In the genomic region with DNA sequence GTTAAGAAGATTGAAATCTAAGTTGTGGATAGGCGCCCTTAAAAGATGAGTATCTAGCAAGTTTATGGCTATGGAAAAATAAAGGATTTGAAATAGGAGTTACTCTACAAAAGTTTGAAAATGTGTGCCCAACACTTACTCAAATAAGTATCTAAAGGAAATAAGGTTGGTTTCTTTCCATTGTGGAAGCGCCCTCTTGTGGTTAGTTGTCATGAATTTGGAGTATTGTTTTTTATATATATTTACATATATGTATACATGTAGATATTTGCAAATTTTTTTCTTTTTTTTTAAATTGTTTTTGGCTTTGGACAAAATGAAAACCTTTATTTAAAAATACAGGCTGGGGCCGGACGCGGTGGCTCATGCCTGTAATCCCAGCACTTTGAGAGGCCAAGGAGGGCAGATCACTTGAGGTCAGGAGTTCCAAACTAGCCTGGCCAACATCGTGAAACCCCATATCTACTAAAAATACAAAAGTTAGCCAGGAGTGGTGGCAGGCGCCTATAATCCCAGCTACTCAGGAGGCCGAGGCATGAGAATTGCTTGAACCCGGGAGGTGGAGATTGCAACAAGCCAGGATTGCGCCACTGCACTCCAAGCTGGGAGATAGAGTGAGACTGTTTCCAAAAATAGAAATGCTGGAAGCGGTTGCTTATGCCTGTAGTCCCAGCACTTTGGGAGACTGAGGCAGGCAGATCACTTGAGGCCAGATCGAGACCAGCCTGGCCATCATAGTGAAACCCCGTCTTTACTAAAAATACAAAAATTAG, we compare ENCODE assay signal across 7 cellular contexts. TPM values are rescaled to one million over a fixed set of nuclear protein-coding genes. Genes with fewer than 3 reads are reported as not detected.
A peak's percentile ranks its signal among the peaks of the same experiment; 100 is the strongest.
DNase-seq lines count a peak whose midpoint lies in the region; ATAC-seq, FAIRE-seq and TF ChIP-seq lines count a peak whose summit lies in the region.

No MANE protein-coding gene starts in this region.

- DNase-seq in DMS153 (lab: John Stamatoyannopoulos, UW) (peak; percentile 15), HT-29 (ENCODE audit: low spot score) (peak; percentile 72), RWPE1 (ENCODE audit: low spot score) (peak; percentile 20), bronchial epithelial cell (ENCODE audit: low read depth) (peak; percentile 56), HepG2 (ENCODE audit: low spot score) (peak; percentile 62), superior temporal gyrus (ENCODE audit: extremely low spot score) (peak; percentile 90), HPDE6-E6E7 (ENCODE audit: extremely low spot score) (no peak)

- TF ChIP-seq EP300 in HepG2 (IDR thresholded peaks at IDR 0.05; ENCODE audit: low read depth in 2 of 2, low read length in 2 of 2) (no peak), HepG2 (CRISPR knock-in tag; IDR thresholded peaks at IDR 0.05; ENCODE audit: borderline replicate concordance) (no peak)

- no peak for FAIRE-seq in bronchial epithelial cell (lab: Jason Lieb, UNC)
- FAIRE-seq in HepG2 (lab: Jason Lieb, UNC): no peak

- H3K27ac ChIP-seq in RWPE1 (peak overlapping the region; percentile 53), HepG2 (ENCODE audit: extremely low read length, insufficient read depth, low read length) (no peak overlapping the region)

- H3K36me3 ChIP-seq in bronchial epithelial cell (ENCODE audit: control insufficient read depth, insufficient read depth, low read length) (no peaks in the 10 kb centered on the region), HepG2 (replicated peaks in 1 of 2; ENCODE audit: control insufficient read depth in 1 of 2, insufficient read depth in 2 of 2, low read length in 2 of 2) (peaks cover 4 to 21% of the 10 kb centered on the region in 2 experiments)

- POLR2A ChIA-PET in RWPE1 (lab: Yijun Ruan, JAX; ENCODE audit: low non-redundant PET): no interaction called here
- POLR2A ChIA-PET in HepG2 (lab: Yijun Ruan, JAX): interaction anchor here (1.2 to 1.5 kb wide), 2 partner anchors 101 to 154 kb away, joined by 3 read pairs; no protein-coding TSS in a partner anchor

- CTCF ChIA-PET in RWPE1 (lab: Yijun Ruan, JAX) (interaction anchor here (0.6 to 1.4 kb wide), 5 partner anchors 58 to 578 kb away, joined by 3 to 5 read pairs (median 4); no protein-coding TSS in a partner anchor), HepG2 (lab: Yijun Ruan, JAX; ENCODE audit: low intra/inter-chr PET ratio, low total read pairs) (interaction anchor here (1.1 to 3.7 kb wide), 2 partner anchors 137 to 440 kb away, joined by 4 to 44 read pairs; no protein-coding TSS in a partner anchor)

- H3K9me3 ChIP-seq in HepG2 (ENCODE audit: low read length): no peaks in the 10 kb centered on the region

- in situ Hi-C loops in HepG2 (cut with HindIII; ENCODE audit: extremely low pct_ligation_motif_present, low pct_unique_long_range_greater_than_20kb): loop anchor here (5.0 kb wide), 1 partner anchor 135 kb away; no protein-coding TSS in a partner anchor

- H3K4me3 ChIP-seq in bronchial epithelial cell (ENCODE audit: low read depth, low read length) (no peak overlapping the region), HepG2 (replicated peaks in 1 of 3; ENCODE audit: insufficient read depth in 1 of 3, low read depth in 2 of 3, low read length in 3 of 3) (no peak overlapping the region)

- H3K27me3 ChIP-seq in bronchial epithelial cell (ENCODE audit: control insufficient read depth, insufficient read depth, low read length) (no peaks in the 10 kb centered on the region), HepG2 (ENCODE audit: control insufficient read depth in 1 of 2, insufficient read depth in 2 of 2, low read length in 2 of 2) (no peaks in the 10 kb centered on the region)

- peak; percentile 69 for TF ChIP-seq CTCF in RWPE1 (conservative IDR thresholded peaks at IDR 0.05; ENCODE audit: low read depth)
- TF ChIP-seq CTCF in bronchial epithelial cell (IDR thresholded peaks at IDR 0.05; ENCODE audit: insufficient read depth, low read length, severe bottlenecking): no peak
- TF ChIP-seq CTCF in HepG2 (CRISPR knock-in tag; IDR thresholded peaks at IDR 0.05): peak; percentile 55

- peak; percentile 29; the same call in 1 of the 2 replicates for TF ChIP-seq RAD21 in HepG2 (CRISPR knock-in tag; IDR thresholded peaks at IDR 0.05)

- H3K79me2 ChIP-seq in HepG2 (ENCODE audit: insufficient read depth, low read length): no peaks in the 10 kb centered on the region

- no peak overlapping the region for H3K9ac ChIP-seq in HepG2 (ENCODE audit: insufficient read depth, low read depth, low read length)

- no peak for TF ChIP-seq POLR2A in HepG2 (IDR thresholded peaks at IDR 0.05; ENCODE audit: insufficient read depth in 1 of 2, low read depth in 2 of 2, low read length in 2 of 2)

- intact Hi-C loops in HepG2 (cut with micrococcal nuclease; ENCODE audit: unreplicated experiment): loop anchor here (1.0 to 2.0 kb wide), 2 partner anchors 100 to 137 kb away; partner anchors contain the start of gene SNTB2

- no peak overlapping the region for H3K4me2 ChIP-seq in HepG2 (ENCODE audit: low read depth, low read length)

- 85% methylated on average over 13 of the region's 13 CpGs for WGBS in HepG2 (ENCODE audit: low lambda C conversion rate)

- ATAC-seq in HepG2: no peak

- BruUV-seq in HepG2 (replicated peaks; lab: Mats Ljungman, UMichigan): no TSS peak

- H3K4me1 ChIP-seq in HepG2 (ENCODE audit: insufficient read depth, low read length): peaks cover 8% of the 10 kb centered on the region; the same call in 1 of the 2 replicates

- H2AFZ ChIP-seq in HepG2 (ENCODE audit: low read length): no peak overlapping the region

- no peaks in the 10 kb centered on the region for H4K20me1 ChIP-seq in HepG2 (ENCODE audit: insufficient read depth, low read length)

RNA-seq across cellular contexts. Expression of gene VPS4A, which starts 24.0 kb away (rescaled TPM):
- 24.5 and 33.3 TPM in 2 replicates for total RNA-seq in HT-29 (2014; rRNA removed; shearing (Covaris generic))
- total RNA-seq in bronchial epithelial cell (41.9 and 45.6 TPM in 2 replicates), HepG2 (2016; rRNA removed; fragmentation: Illumina TruSeq; extraction: Trizol) (21.0 and 27.9 TPM in 2 replicates)
- 22.9 and 26.6 TPM in 2 replicates for total RNA-seq in HepG2 (2016; cell fraction: cytosol; rRNA removed; fragmentation: Illumina TruSeq; extraction: Trizol; ENCODE audit: low read depth)
- total RNA-seq in HepG2 (2016; cell fraction: insoluble cytoplasmic fraction; rRNA removed; fragmentation: Illumina TruSeq; extraction: Trizol): 20.6 and 26.3 TPM in 2 replicates
- 35.0 and 37.1 TPM in 2 replicates for total RNA-seq in HepG2 (2016; cell fraction: membrane; rRNA removed; fragmentation: Illumina TruSeq; extraction: Trizol)
- 20.1 and 24.2 TPM in 2 replicates for total RNA-seq in HepG2 (2016; cell fraction: nucleus; rRNA removed; fragmentation: Illumina TruSeq; extraction: Trizol)
- polyA plus RNA-seq in HepG2 (2011; rRNA removed): 13.2 and 15.7 TPM in 2 replicates
- polyA plus RNA-seq in HepG2 (2011; cell fraction: cytosol; rRNA removed): 13.5 TPM in 2 replicates
- polyA plus RNA-seq in HepG2 (2011; cell fraction: nucleus; rRNA removed): 19.8 and 23.6 TPM in 2 replicates
- 35.1 and 39.0 TPM in 2 replicates for polyA plus RNA-seq in HepG2 (2012)
- polyA plus RNA-seq in HepG2 (2016; cell fraction: cytosol; fragmentation: Illumina TruSeq; extraction: Trizol; ENCODE audit: low read depth): 17.7 and 22.9 TPM in 2 replicates
- polyA plus RNA-seq in HepG2 (2016; cell fraction: insoluble cytoplasmic fraction; fragmentation: Illumina TruSeq; extraction: Trizol; ENCODE audit: low read depth): 25.9 and 27.3 TPM in 2 replicates
- 29.1 and 33.5 TPM in 2 replicates for polyA plus RNA-seq in HepG2 (2016; cell fraction: membrane; fragmentation: Illumina TruSeq; extraction: Trizol; ENCODE audit: low read depth)
- polyA plus RNA-seq in HepG2 (2016; cell fraction: nucleus; fragmentation: Illumina TruSeq; extraction: Trizol; ENCODE audit: insufficient read depth, low read depth): 40.5 and 45.1 TPM in 2 replicates
- 26.2 and 31.9 TPM in 2 replicates for polyA minus RNA-seq in HepG2 (2011; rRNA and poly(A)+ RNA removed; ENCODE audit: low replicate concordance)
- 8.4 and 11.2 TPM in 2 replicates for polyA minus RNA-seq in HepG2 (2011; cell fraction: cytosol; rRNA and poly(A)+ RNA removed)
- 15.3 and 19.3 TPM in 2 replicates for polyA minus RNA-seq in HepG2 (2011; cell fraction: nucleus; rRNA and poly(A)+ RNA removed)

RNA-seq across cellular contexts. Expression of gene PDF, which starts 43.3 kb away (rescaled TPM):
- total RNA-seq in HT-29 (2014; rRNA removed; shearing (Covaris generic)): 80.9 and 81.5 TPM in 2 replicates
- total RNA-seq in bronchial epithelial cell (25.6 and 31.3 TPM in 2 replicates), HepG2 (2016; rRNA removed; fragmentation: Illumina TruSeq; extraction: Trizol) (26.8 and 48.8 TPM in 2 replicates)
- total RNA-seq in HepG2 (2016; cell fraction: cytosol; rRNA removed; fragmentation: Illumina TruSeq; extraction: Trizol; ENCODE audit: low read depth): 18.2 and 24.6 TPM in 2 replicates
- 28.5 and 44.0 TPM in 2 replicates for total RNA-seq in HepG2 (2016; cell fraction: insoluble cytoplasmic fraction; rRNA removed; fragmentation: Illumina TruSeq; extraction: Trizol)
- total RNA-seq in HepG2 (2016; cell fraction: membrane; rRNA removed; fragmentation: Illumina TruSeq; extraction: Trizol): 38.4 and 44.7 TPM in 2 replicates
- total RNA-seq in HepG2 (2016; cell fraction: nucleus; rRNA removed; fragmentation: Illumina TruSeq; extraction: Trizol): 29.9 and 30.3 TPM in 2 replicates
- polyA plus RNA-seq in HepG2 (2011; rRNA removed): 12.4 and 15.5 TPM in 2 replicates
- polyA plus RNA-seq in HepG2 (2011; cell fraction: cytosol; rRNA removed): 22.8 and 23.1 TPM in 2 replicates
- polyA plus RNA-seq in HepG2 (2011; cell fraction: nucleus; rRNA removed): 24.7 and 25.0 TPM in 2 replicates
- polyA plus RNA-seq in HepG2 (2012): 6.4 and 8.7 TPM in 2 replicates
- 23.5 and 29.1 TPM in 2 replicates for polyA plus RNA-seq in HepG2 (2016; cell fraction: cytosol; fragmentation: Illumina TruSeq; extraction: Trizol; ENCODE audit: low read depth)
- polyA plus RNA-seq in HepG2 (2016; cell fraction: insoluble cytoplasmic fraction; fragmentation: Illumina TruSeq; extraction: Trizol; ENCODE audit: low read depth): 23.7 and 27.1 TPM in 2 replicates
- 21.1 and 25.6 TPM in 2 replicates for polyA plus RNA-seq in HepG2 (2016; cell fraction: membrane; fragmentation: Illumina TruSeq; extraction: Trizol; ENCODE audit: low read depth)
- 37.8 and 54.6 TPM in 2 replicates for polyA plus RNA-seq in HepG2 (2016; cell fraction: nucleus; fragmentation: Illumina TruSeq; extraction: Trizol; ENCODE audit: insufficient read depth, low read depth)
- 4.4 and 16.0 TPM in 2 replicates for polyA minus RNA-seq in HepG2 (2011; rRNA and poly(A)+ RNA removed; ENCODE audit: low replicate concordance)
- 15.6 and 19.5 TPM in 2 replicates for polyA minus RNA-seq in HepG2 (2011; cell fraction: cytosol; rRNA and poly(A)+ RNA removed)
- polyA minus RNA-seq in HepG2 (2011; cell fraction: nucleus; rRNA and poly(A)+ RNA removed): 6.3 and 19.4 TPM in 2 replicates

RNA-seq across cellular contexts. Expression of gene COG8, which starts 52.2 kb away (rescaled TPM):
- 50.4 and 55.8 TPM in 2 replicates for total RNA-seq in HT-29 (2014; rRNA removed; shearing (Covaris generic))
- total RNA-seq in bronchial epithelial cell (18.2 and 18.7 TPM in 2 replicates), HepG2 (2016; rRNA removed; fragmentation: Illumina TruSeq; extraction: Trizol) (52.1 and 55.3 TPM in 2 replicates)
- 10.7 and 10.9 TPM in 2 replicates for total RNA-seq in HepG2 (2016; cell fraction: cytosol; rRNA removed; fragmentation: Illumina TruSeq; extraction: Trizol; ENCODE audit: low read depth)
- total RNA-seq in HepG2 (2016; cell fraction: insoluble cytoplasmic fraction; rRNA removed; fragmentation: Illumina TruSeq; extraction: Trizol): 51.4 and 55.0 TPM in 2 replicates
- 19.3 and 21.7 TPM in 2 replicates for total RNA-seq in HepG2 (2016; cell fraction: membrane; rRNA removed; fragmentation: Illumina TruSeq; extraction: Trizol)
- total RNA-seq in HepG2 (2016; cell fraction: nucleus; rRNA removed; fragmentation: Illumina TruSeq; extraction: Trizol): 36.9 and 39.9 TPM in 2 replicates
- polyA plus RNA-seq in HepG2 (2011; rRNA removed): 45.5 and 53.9 TPM in 2 replicates
- 41.6 and 42.2 TPM in 2 replicates for polyA plus RNA-seq in HepG2 (2011; cell fraction: cytosol; rRNA removed)
- 54.2 and 55.8 TPM in 2 replicates for polyA plus RNA-seq in HepG2 (2011; cell fraction: nucleus; rRNA removed)
- 25.6 and 25.8 TPM in 2 replicates for polyA plus RNA-seq in HepG2 (2012)
- polyA plus RNA-seq in HepG2 (2016; cell fraction: cytosol; fragmentation: Illumina TruSeq; extraction: Trizol; ENCODE audit: low read depth): 4.5 and 4.6 TPM in 2 replicates
- polyA plus RNA-seq in HepG2 (2016; cell fraction: insoluble cytoplasmic fraction; fragmentation: Illumina TruSeq; extraction: Trizol; ENCODE audit: low read depth): 43.6 and 45.3 TPM in 2 replicates
- polyA plus RNA-seq in HepG2 (2016; cell fraction: membrane; fragmentation: Illumina TruSeq; extraction: Trizol; ENCODE audit: low read depth): 8.1 and 10.3 TPM in 2 replicates
- polyA plus RNA-seq in HepG2 (2016; cell fraction: nucleus; fragmentation: Illumina TruSeq; extraction: Trizol; ENCODE audit: insufficient read depth, low read depth): 58.0 and 62.4 TPM in 2 replicates
- 107 and 148 TPM in 2 replicates for polyA minus RNA-seq in HepG2 (2011; rRNA and poly(A)+ RNA removed; ENCODE audit: low replicate concordance)
- 58.2 and 58.3 TPM in 2 replicates for polyA minus RNA-seq in HepG2 (2011; cell fraction: cytosol; rRNA and poly(A)+ RNA removed)
- polyA minus RNA-seq in HepG2 (2011; cell fraction: nucleus; rRNA and poly(A)+ RNA removed): 63.6 and 70.5 TPM in 2 replicates

RNA-seq across cellular contexts. Expression of gene NIP7, which starts 52.4 kb away (rescaled TPM):
- total RNA-seq in HT-29 (2014; rRNA removed; shearing (Covaris generic)): 20.1 and 24.5 TPM in 2 replicates
- total RNA-seq in bronchial epithelial cell: 28.8 and 45.5 TPM in 2 replicates
- 114 and 144 TPM in 2 replicates for total RNA-seq in HepG2 (2016; rRNA removed; fragmentation: Illumina TruSeq; extraction: Trizol)
- 18.2 and 22.3 TPM in 2 replicates for total RNA-seq in HepG2 (2016; cell fraction: cytosol; rRNA removed; fragmentation: Illumina TruSeq; extraction: Trizol; ENCODE audit: low read depth)
- total RNA-seq in HepG2 (2016; cell fraction: insoluble cytoplasmic fraction; rRNA removed; fragmentation: Illumina TruSeq; extraction: Trizol): 111 and 158 TPM in 2 replicates
- 44.6 and 49.9 TPM in 2 replicates for total RNA-seq in HepG2 (2016; cell fraction: membrane; rRNA removed; fragmentation: Illumina TruSeq; extraction: Trizol)
- 41.5 and 45.6 TPM in 2 replicates for total RNA-seq in HepG2 (2016; cell fraction: nucleus; rRNA removed; fragmentation: Illumina TruSeq; extraction: Trizol)
- polyA plus RNA-seq in HepG2 (2011; rRNA removed): 14.0 and 15.3 TPM in 2 replicates
- 14.2 and 20.2 TPM in 2 replicates for polyA plus RNA-seq in HepG2 (2011; cell fraction: cytosol; rRNA removed)
- 6.7 and 10.3 TPM in 2 replicates for polyA plus RNA-seq in HepG2 (2011; cell fraction: nucleus; rRNA removed)
- polyA plus RNA-seq in HepG2 (2012): 36.0 and 46.6 TPM in 2 replicates
- polyA plus RNA-seq in HepG2 (2016; cell fraction: cytosol; fragmentation: Illumina TruSeq; extraction: Trizol; ENCODE audit: low read depth): 8.3 and 9.9 TPM in 2 replicates
- 140 and 161 TPM in 2 replicates for polyA plus RNA-seq in HepG2 (2016; cell fraction: insoluble cytoplasmic fraction; fragmentation: Illumina TruSeq; extraction: Trizol; ENCODE audit: low read depth)
- 25.6 and 25.8 TPM in 2 replicates for polyA plus RNA-seq in HepG2 (2016; cell fraction: membrane; fragmentation: Illumina TruSeq; extraction: Trizol; ENCODE audit: low read depth)
- 69.5 and 74.1 TPM in 2 replicates for polyA plus RNA-seq in HepG2 (2016; cell fraction: nucleus; fragmentation: Illumina TruSeq; extraction: Trizol; ENCODE audit: insufficient read depth, low read depth)
- 18.1 and 22.6 TPM in 2 replicates for polyA minus RNA-seq in HepG2 (2011; rRNA and poly(A)+ RNA removed; ENCODE audit: low replicate concordance)
- polyA minus RNA-seq in HepG2 (2011; cell fraction: cytosol; rRNA and poly(A)+ RNA removed): 14.7 and 15.0 TPM in 2 replicates
- 21.9 and 26.0 TPM in 2 replicates for polyA minus RNA-seq in HepG2 (2011; cell fraction: nucleus; rRNA and poly(A)+ RNA removed)
